ENCODE assay signal across 8 cellular contexts in the genomic region with DNA sequence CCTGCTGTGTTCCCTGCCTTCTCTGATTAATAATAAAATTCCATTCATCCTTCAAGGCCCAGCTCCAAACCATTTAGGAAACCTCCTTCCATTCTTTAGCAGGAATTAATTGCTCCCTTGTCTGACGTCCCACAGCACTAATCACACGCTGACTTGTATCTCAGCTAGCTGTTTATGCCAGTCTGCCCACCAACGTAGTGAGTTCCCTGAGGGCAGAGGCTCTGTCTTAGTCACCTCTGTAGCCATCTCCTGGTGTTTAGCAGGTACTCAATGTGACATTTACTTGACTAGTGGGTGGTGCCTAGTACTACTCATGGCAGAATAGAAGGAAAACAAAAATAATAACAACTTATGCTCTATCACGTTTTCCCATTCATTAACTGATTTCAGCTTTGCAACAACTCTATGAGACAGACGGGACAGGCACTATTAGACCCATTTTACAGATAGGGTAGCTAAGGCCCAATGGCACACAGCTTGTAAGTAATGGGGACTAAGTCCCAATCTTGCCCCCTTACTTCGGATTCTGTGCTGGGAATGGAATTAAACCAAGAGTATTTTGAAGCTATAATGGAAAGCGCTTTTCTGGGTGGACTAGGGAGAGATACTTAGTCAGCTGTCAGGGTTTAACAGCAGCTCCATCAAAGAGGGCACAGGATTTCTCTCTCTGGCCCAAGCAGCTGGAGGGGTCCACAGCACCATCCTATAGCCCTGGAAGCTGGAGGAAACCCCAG. TPM values are rescaled to one million over a fixed set of nuclear protein-coding genes. Genes with fewer than 3 reads are reported as not detected.
DNase-seq lines count a peak whose midpoint lies in the region; ATAC-seq, FAIRE-seq and TF ChIP-seq lines count a peak whose summit lies in the region.

No MANE protein-coding gene starts in this region.

- no peak for TF ChIP-seq EP300 in GM12878 (IDR thresholded peaks at IDR 0.05; ENCODE audit: borderline replicate concordance in 1 of 2, control insufficient read depth in 1 of 2, low read depth in 2 of 2, low read length in 2 of 2)

- no peaks in the 10 kb centered on the region for H4K20me1 ChIP-seq in GM12878 (ENCODE audit: control insufficient read depth, insufficient read depth)

- H3K4ac ChIP-seq in mesendoderm (ENCODE audit: low read depth, low read length), result no peak overlapping the region

- WGBS in GM12878 (ENCODE audit: insufficient coverage, insufficient replicate concordance, low lambda C conversion rate, missing lambda C conversion rate), result 47% methylated on average over 7 of the region's 7 CpGs
- no CpG with 5 or more reads among the region's 7 CpGs for WGBS in mesendoderm (ENCODE audit: extremely low coverage, insufficient coverage, low lambda C conversion rate)
- WGBS in urinary bladder, result 78% methylated on average over 7 of the region's 7 CpGs

- no peak for DNase-seq in left ventricle myocardium inferior
- DNase-seq in cardiac septum (ENCODE audit: low spot score), result no peak
- DNase-seq in GM12878 (ENCODE audit: low read depth, low spot score), result no peak
- peak; percentile 50 for DNase-seq in mesendoderm
- DNase-seq in AG08395 (ENCODE audit: low spot score), result no peak
- DNase-seq in posterior vena cava (ENCODE audit: low spot score), result no peak

- CTCF ChIA-PET in GM12878 (lab: Yijun Ruan, JAX), result interaction anchor here (0.6 to 3.5 kb wide), 23 partner anchors 10 to 200 kb away, joined by 3 to 27 read pairs (median 4); partner anchors contain the start of genes CDC6, MED24, RARA and TOP2A

- POLR2A ChIA-PET in GM12878 (lab: Charles Lee), result interaction anchor here (0.5 to 2.1 kb wide), 15 partner anchors 9 to 1645 kb away, joined by 3 to 11 read pairs (median 4); partner anchors contain the start of gene CDC6

- no TSS peak for BruUV-seq in GM12878 (replicated peaks; lab: Mats Ljungman, UMichigan)

- peaks cover 2% of the 10 kb centered on the region for H3K79me1 ChIP-seq in mesendoderm (ENCODE audit: low read length)

- H3K56ac ChIP-seq in mesendoderm (ENCODE audit: low read length), result no peak overlapping the region

- peak overlapping the region; percentile 81 for H3K4me3 ChIP-seq in left ventricle myocardium inferior
- H3K4me3 ChIP-seq in GM12878, result no peak overlapping the region
- no peak overlapping the region for H3K4me3 ChIP-seq in mesendoderm (ENCODE audit: low read length)
- peak overlapping the region; percentile 74 for H3K4me3 ChIP-seq in urinary bladder (ENCODE audit: low read depth, low read length)

- no peak overlapping the region for H2BK15ac ChIP-seq in mesendoderm (replicated peaks; ENCODE audit: low read depth)

- no peak for TF ChIP-seq POLR2A in GM12878 (IDR thresholded peaks at IDR 0.05; ENCODE audit: low read depth, low read length)

- H3K27me3 ChIP-seq in left ventricle myocardium inferior (ENCODE audit: low read depth) (no peaks in the 10 kb centered on the region), GM12878 (replicated peaks in 1 of 2; ENCODE audit: control insufficient read depth in 2 of 2, insufficient read depth in 2 of 2, low read length in 1 of 2) (no peaks in the 10 kb centered on the region), mesendoderm (ENCODE audit: insufficient read depth, low read length, poor library complexity) (no peaks in the 10 kb centered on the region)

- H3K9me3 ChIP-seq in left ventricle myocardium inferior (replicated peaks), result no peaks in the 10 kb centered on the region
- H3K9me3 ChIP-seq in GM12878 (replicated peaks; ENCODE audit: control insufficient read depth, insufficient read depth, low read length), result no peaks in the 10 kb centered on the region

- peak overlapping the region; percentile 98 for H2AFZ ChIP-seq in GM12878 (ENCODE audit: control insufficient read depth, low read depth, low read length)

- no peak overlapping the region for H2BK5ac ChIP-seq in mesendoderm (ENCODE audit: low read length)

- TF ChIP-seq CTCF in left ventricle myocardium inferior (IDR thresholded peaks at IDR 0.05; ENCODE audit: borderline replicate concordance), result no peak
- no peak for TF ChIP-seq CTCF in GM12878 (IDR thresholded peaks at IDR 0.05 in 2 of 3, conservative IDR thresholded peaks at IDR 0.05 in 1 of 3; ENCODE audit: control insufficient read depth in 2 of 3, extremely low read depth in 1 of 3, insufficient read depth in 1 of 3, low read depth in 3 of 3, low read length in 3 of 3)

- no peaks in the 10 kb centered on the region for H3K36me3 ChIP-seq in left ventricle myocardium inferior
- H3K36me3 ChIP-seq in GM12878 (ENCODE audit: control insufficient read depth in 2 of 2, insufficient read depth in 2 of 2, low read length in 1 of 2), result no peaks in the 10 kb centered on the region
- H3K36me3 ChIP-seq in mesendoderm (ENCODE audit: control insufficient read depth, insufficient read depth, low read length), result no peaks in the 10 kb centered on the region
- H3K36me3 ChIP-seq in urinary bladder (ENCODE audit: insufficient read depth), result no peaks in the 10 kb centered on the region

- H3K4me2 ChIP-seq in GM12878 (ENCODE audit: control insufficient read depth, insufficient read depth) (peak overlapping the region; percentile 72), mesendoderm (ENCODE audit: low read length) (peak overlapping the region; percentile 19)

- no peak for TF ChIP-seq RAD21 in GM12878 (IDR thresholded peaks at IDR 0.05; ENCODE audit: insufficient read depth, low read depth, low read length)

- H3K79me2 ChIP-seq in GM12878 (ENCODE audit: control insufficient read depth, insufficient read depth, low read length) (peaks cover 21% of the 10 kb centered on the region), mesendoderm (ENCODE audit: control insufficient read depth, insufficient read depth, low read length) (peaks cover 8% of the 10 kb centered on the region)

- RAD21 ChIA-PET in GM12878 (lab: Charles Lee; ENCODE audit: unreplicated experiment), result interaction anchor here (0.6 to 2.2 kb wide), 12 partner anchors 16 to 238 kb away, joined by 3 to 12 read pairs (median 6); partner anchors contain the start of genes CDC6, PSMD3 and RARA

- H3K9ac ChIP-seq in GM12878 (ENCODE audit: control insufficient read depth, insufficient read depth, low read length), result no peak overlapping the region
- no peak overlapping the region for H3K9ac ChIP-seq in mesendoderm (ENCODE audit: low read length)

- H2BK120ac ChIP-seq in mesendoderm (ENCODE audit: low read depth, low read length), result no peak overlapping the region

- FAIRE-seq in GM12878 (lab: Jason Lieb, UNC), result no peak

- H3K27ac ChIP-seq in left ventricle myocardium inferior (replicated peaks) (peak overlapping the region; percentile 95), GM12878 (ENCODE audit: control insufficient read depth, insufficient read depth) (peak overlapping the region; percentile 73; the same call in 1 of the 2 replicates), mesendoderm (ENCODE audit: low read depth, low read length) (no peak overlapping the region), urinary bladder (ENCODE audit: low read depth) (peak overlapping the region; percentile 41)

- H3K23ac ChIP-seq in mesendoderm (ENCODE audit: low read length), result no peak overlapping the region

- H3K4me1 ChIP-seq in left ventricle myocardium inferior (peaks cover 19% of the 10 kb centered on the region), GM12878 (ENCODE audit: control insufficient read depth, insufficient read depth, low read length) (peaks cover 4% of the 10 kb centered on the region; the same call in 1 of the 2 replicates), mesendoderm (ENCODE audit: control insufficient read depth, low read depth, low read length) (no peaks in the 10 kb centered on the region), urinary bladder (ENCODE audit: insufficient read depth) (no peaks in the 10 kb centered on the region)

- peak; percentile 15; the same call in 1 of the 3 replicates for ATAC-seq in GM12878
- no peak for ATAC-seq in GM19463 (IDR thresholded peaks at IDR 0.05; ENCODE audit: unreplicated experiment)

- SMC1A ChIA-PET in GM12878 (lab: Charles Lee; ENCODE audit: uncharacterized antibody, unreplicated experiment), result interaction anchor here (0.8 to 2.5 kb wide), 20 partner anchors 9 to 143 kb away, joined by 3 to 22 read pairs (median 4); partner anchors contain the start of genes CASC3 and CDC6

- H4K8ac ChIP-seq in mesendoderm (ENCODE audit: low read depth, low read length), result no peak overlapping the region

- H4K5ac ChIP-seq in mesendoderm (ENCODE audit: low read length), result no peak overlapping the region

- no peak overlapping the region for H2AK5ac ChIP-seq in mesendoderm (ENCODE audit: low read length)

- no peak overlapping the region for H3K18ac ChIP-seq in mesendoderm (ENCODE audit: low read length)

- in situ Hi-C loops in GM12878 (cut with MboI), result no loop called here

- intact Hi-C loops in left ventricle myocardium inferior (cut with micrococcal nuclease), result no loop called here
- intact Hi-C loops in cardiac septum (cut with DNase I), result loop anchor here (5.0 kb wide), 1 partner anchor 69 kb away; the partner anchor contains the start of gene CDC6
- intact Hi-C loops in GM12878 (cut with micrococcal nuclease; ENCODE audit: unreplicated experiment), result loop anchor here (5.0 kb wide), 1 partner anchor 74 kb away; no protein-coding TSS in a partner anchor
- intact Hi-C loops in posterior vena cava (cut with DNase I), result loop anchor here (10.0 kb wide), 2 partner anchors 57 to 137 kb away; no protein-coding TSS in a partner anchor

RNA-seq across cellular contexts. Expression of gene WIPF2, which starts 0.9 kb away (rescaled TPM):
- total RNA-seq in left ventricle myocardium inferior (12.5 TPM), cardiac septum (13.3 TPM), GM12878 (2014; rRNA removed) (4.2 and 4.8 TPM in 2 replicates), GM12878 (2014; rRNA removed; fragmentation: Illumina TruSeq; extraction: Trizol) (4.3 and 5.5 TPM in 2 replicates), GM12878 (2021) (16.6 and 20.8 TPM in 2 replicates), urinary bladder (10.4 TPM), posterior vena cava (10 to 100 TPM; 24.8 to 28.9 TPM)
- 12.3 and 13.2 TPM in 2 replicates for total RNA-seq in GM12878 (2013; cell fraction: nucleolus; rRNA removed)
- 8.5 TPM for polyA plus RNA-seq in GM12878 (2011; ENCODE audit: low read depth)
- polyA plus RNA-seq in GM12878 (2011; rRNA removed) (4.4 and 7.9 TPM in 2 replicates), GM12878 (2014; fragmentation: Illumina TruSeq; extraction: Trizol) (10.8 and 11.1 TPM in 2 replicates), GM12878 (2014; fragmentation: Nextera tagmentation; extraction: Ambion mirVana) (1 to 10 TPM; 4.2 to 5.5 TPM), GM12878 (2014; rRNA removed) (6.3 and 7.1 TPM in 2 replicates), GM12878 (2016; fragmentation: Nextera tagmentation; extraction: Ambion mirVana) (10 to 100 TPM in 1 of 2 experiments, 1 to 10 TPM in 1; 9.8 to 12.7 TPM), urinary bladder (12.0 TPM)
- 5.0 and 5.3 TPM in 2 replicates for polyA plus RNA-seq in GM12878 (2011; cell fraction: cytosol; rRNA removed)
- polyA plus RNA-seq in GM12878 (2011; cell fraction: nucleus; rRNA removed), result 4.6 and 6.1 TPM in 2 replicates
- polyA plus RNA-seq in GM12878 (2012), result 10.7 and 14.7 TPM in 2 replicates
- 6.2 and 6.9 TPM in 2 replicates for polyA minus RNA-seq in GM12878 (2011; rRNA and poly(A)+ RNA removed)
- polyA minus RNA-seq in GM12878 (2011; cell fraction: cytosol; rRNA and poly(A)+ RNA removed), result 3.6 TPM in 2 replicates
- polyA minus RNA-seq in GM12878 (2011; cell fraction: nucleus; rRNA and poly(A)+ RNA removed), result 3.3 and 3.6 TPM in 2 replicates
- 16.5 TPM for polyA plus RNA-seq in mesendoderm (2013, experiment 1 of 2)
- 17.5 TPM for polyA plus RNA-seq in mesendoderm (2013, experiment 2 of 2)

RNA-seq across cellular contexts. Expression of gene RAPGEFL1, which starts 40.9 kb away (rescaled TPM):
- total RNA-seq in left ventricle myocardium inferior, result 3.7 TPM
- total RNA-seq in cardiac septum, result 7.2 TPM
- 5.0 and 6.2 TPM in 2 replicates for total RNA-seq in GM12878 (2013; cell fraction: nucleolus; rRNA removed)
- total RNA-seq in GM12878 (2014; rRNA removed), result 0.98 and 1.6 TPM in 2 replicates
- total RNA-seq in GM12878 (2014; rRNA removed; fragmentation: Illumina TruSeq; extraction: Trizol), result 0.83 and 1.2 TPM in 2 replicates
- 2.8 and 3.2 TPM in 2 replicates for total RNA-seq in GM12878 (2021)
- polyA plus RNA-seq in GM12878 (2011; ENCODE audit: low read depth), result 1.6 TPM
- 0.82 and 1.7 TPM in 2 replicates for polyA plus RNA-seq in GM12878 (2011; rRNA removed)
- 1.4 and 2.0 TPM in 2 replicates for polyA plus RNA-seq in GM12878 (2011; cell fraction: cytosol; rRNA removed)
- polyA plus RNA-seq in GM12878 (2011; cell fraction: nucleus; rRNA removed), result 10.8 and 13.1 TPM in 2 replicates
- 1.9 and 2.3 TPM in 2 replicates for polyA plus RNA-seq in GM12878 (2012)
- 1.2 and 2.2 TPM in 2 replicates for polyA plus RNA-seq in GM12878 (2014; fragmentation: Illumina TruSeq; extraction: Trizol)
- under 1 TPM; 0.13 to 0.38 TPM for polyA plus RNA-seq in GM12878 (2014; fragmentation: Nextera tagmentation; extraction: Ambion mirVana)
- 2.9 and 3.6 TPM in 2 replicates for polyA plus RNA-seq in GM12878 (2014; rRNA removed)
- 1 to 10 TPM in 1 of 2 experiments, under 1 TPM in 1; 0.95 to 1.3 TPM for polyA plus RNA-seq in GM12878 (2016; fragmentation: Nextera tagmentation; extraction: Ambion mirVana)
- 1.8 and 2.2 TPM in 2 replicates for polyA minus RNA-seq in GM12878 (2011; rRNA and poly(A)+ RNA removed)
- 1.6 and 2.1 TPM in 2 replicates for polyA minus RNA-seq in GM12878 (2011; cell fraction: cytosol; rRNA and poly(A)+ RNA removed)
- 3.0 and 6.3 TPM in 2 replicates for polyA minus RNA-seq in GM12878 (2011; cell fraction: nucleus; rRNA and poly(A)+ RNA removed)
- 5.5 TPM for polyA plus RNA-seq in mesendoderm (2013, experiment 1 of 2)
- polyA plus RNA-seq in mesendoderm (2013, experiment 2 of 2), result 5.6 TPM
- total RNA-seq in urinary bladder, result 8.0 TPM
- 10.9 TPM for polyA plus RNA-seq in urinary bladder
- 1 to 10 TPM; 4.5 to 5.2 TPM for total RNA-seq in posterior vena cava

Comparison
In these comparisons a context has a peak if more than half of its experiments do, and no peak if none do; other contexts are left out.
1. H3K4me3 ChIP-seq: peak in left ventricle myocardium inferior (single experiment) and urinary bladder (single experiment); none in GM12878 (single experiment) and mesendoderm (single experiment).